Comparison of ENCODE assay signal across 16 cellular contexts in genomic region chr4:104866809-104867208, GRCh38.
DNase-seq lines count a peak whose midpoint lies in the region; ATAC-seq, FAIRE-seq and TF ChIP-seq lines count a peak whose summit lies in the region.
"Had no signal": no experiment of that assay in that cellular context is flagged by ENCODE, and none has a peak within 500 bp of the region (broad histone marks: within the 10 kb centered on the region; RNA-seq: fewer than 3 reads in every experiment).

No MANE protein-coding gene starts in this region.

- TF ChIP-seq CTCF in natural killer cell (IDR thresholded peaks at IDR 0.05) (no peak), WTC11 (IDR thresholded peaks at IDR 0.05) (no peak)

- peaks cover 10 to 14% of the 10 kb centered on the region in 2 donors for H3K4me1 Mint-ChIP-seq in natural killer cell treated with Interleukin-12 subunit alpha and Interleukin-12 subunit beta and Interleukin-15 and Interleukin-18, amount 100 ng/mL, for 72 hours (ENCODE audit: low read depth in 2 of 2)
- H3K4me1 Mint-ChIP-seq in natural killer cell (peaks cover 0 to 6% of the 10 kb centered on the region in 2 donors), WTC11 (peaks cover 15% of the 10 kb centered on the region)
- H3K4me1 Mint-ChIP-seq: CD4-positive, CD25-positive, alpha-beta regulatory T cell had no signal

- H3K9me3 Mint-ChIP-seq in natural killer cell treated with Interleukin-12 subunit alpha and Interleukin-12 subunit beta and Interleukin-15 and Interleukin-18, amount 100 ng/mL, for 72 hours: no peaks in the 10 kb centered on the region
- H3K9me3 Mint-ChIP-seq in natural killer cell (no peaks in the 10 kb centered on the region), WTC11 (peaks cover 12% of the 10 kb centered on the region)
- H3K9me3 Mint-ChIP-seq: CD4-positive, CD25-positive, alpha-beta regulatory T cell had no signal

- FAIRE-seq in urothelium cell line (lab: Jason Lieb, UNC): peak; percentile 20
- FAIRE-seq: H54 had no signal

- peak overlapping the region; percentile 1 for H3K4me3 Mint-ChIP-seq in natural killer cell treated with Interleukin-12 subunit alpha and Interleukin-12 subunit beta and Interleukin-15 and Interleukin-18, amount 100 ng/mL, for 72 hours
- no peak overlapping the region for H3K4me3 Mint-ChIP-seq in natural killer cell
- no peak overlapping the region for H3K4me3 Mint-ChIP-seq in WTC11
- H3K4me3 Mint-ChIP-seq: CD4-positive, CD25-positive, alpha-beta regulatory T cell; IgD-negative memory B cell had no signal

- ATAC-seq in natural killer cell treated with Interleukin-12 subunit alpha and Interleukin-12 subunit beta and Interleukin-15 and Interleukin-18, amount 100 ng/mL, for 72 hours: no peak
- no peak for ATAC-seq in natural killer cell
- peak; percentile 27 for ATAC-seq in GM19452 (IDR thresholded peaks at IDR 0.05; ENCODE audit: unreplicated experiment)
- ATAC-seq in WTC11: no peak
- no peak for ATAC-seq in left colon
- ATAC-seq: HCT116 had no signal

- H3K36me3 Mint-ChIP-seq in natural killer cell treated with Interleukin-12 subunit alpha and Interleukin-12 subunit beta and Interleukin-15 and Interleukin-18, amount 100 ng/mL, for 72 hours: no peaks in the 10 kb centered on the region
- H3K36me3 Mint-ChIP-seq in natural killer cell (no peaks in the 10 kb centered on the region), WTC11 (peaks cover 10% of the 10 kb centered on the region)
- H3K36me3 Mint-ChIP-seq: CD4-positive, CD25-positive, alpha-beta regulatory T cell; IgD-negative memory B cell had no signal

- no peak overlapping the region for H3K27ac Mint-ChIP-seq in natural killer cell treated with Interleukin-12 subunit alpha and Interleukin-12 subunit beta and Interleukin-15 and Interleukin-18, amount 100 ng/mL, for 72 hours
- H3K27ac Mint-ChIP-seq in natural killer cell: peak overlapping the region in 1 of 2 donors; percentile 8
- H3K27ac Mint-ChIP-seq in WTC11: peak overlapping the region; percentile 5; the same call in 1 of the 2 replicates
- H3K27ac Mint-ChIP-seq: CD4-positive, CD25-positive, alpha-beta regulatory T cell; IgD-negative memory B cell had no signal

- H3K27me3 Mint-ChIP-seq in natural killer cell treated with Interleukin-12 subunit alpha and Interleukin-12 subunit beta and Interleukin-15 and Interleukin-18, amount 100 ng/mL, for 72 hours: peaks cover 0 to 5% of the 10 kb centered on the region in 2 donors
- H3K27me3 Mint-ChIP-seq in natural killer cell (ENCODE audit: low read depth in 2 of 2): no peaks in the 10 kb centered on the region
- H3K27me3 Mint-ChIP-seq in WTC11 (ENCODE audit: low read depth): no peaks in the 10 kb centered on the region
- H3K27me3 Mint-ChIP-seq: CD4-positive, CD25-positive, alpha-beta regulatory T cell; IgD-negative memory B cell had no signal

- CTCF ChIA-PET in WTC11 (lab: Charles Lee): no interaction called here

- POLR2A ChIA-PET in WTC11 (lab: Charles Lee): no interaction called here

- no peak for DNase-seq in natural killer cell treated with Interleukin-12 subunit alpha and Interleukin-12 subunit beta and Interleukin-15 and Interleukin-18, amount 100 ng/mL, for 72 hours (ENCODE audit: low spot score)
- DNase-seq in natural killer cell (no peak), WTC11 (ENCODE audit: low spot score) (no peak), urothelium cell line (ENCODE audit: low spot score) (no peak), mesenteric fat pad (ENCODE audit: low spot score) (no peak), left colon (no peak), hypothalamus (lab: John Stamatoyannopoulos, UW) (no peak)
- DNase-seq: ACHN; Calu3; CD4-positive, CD25-positive, alpha-beta regulatory T cell; DMS 273 treated with DMSO at 0.1 percent for 48 hours; KG1 had no signal

- intact Hi-C loops in natural killer cell (cut with micrococcal nuclease) (no loop called here), left colon (cut with DNase I, micrococcal nuclease) (no loop called here)

TF ChIP-seq in WTC11, 78 proteins besides CTCF, POLR2A, EP300 and RAD21:
- TF ChIP-seq, protein P1, sequence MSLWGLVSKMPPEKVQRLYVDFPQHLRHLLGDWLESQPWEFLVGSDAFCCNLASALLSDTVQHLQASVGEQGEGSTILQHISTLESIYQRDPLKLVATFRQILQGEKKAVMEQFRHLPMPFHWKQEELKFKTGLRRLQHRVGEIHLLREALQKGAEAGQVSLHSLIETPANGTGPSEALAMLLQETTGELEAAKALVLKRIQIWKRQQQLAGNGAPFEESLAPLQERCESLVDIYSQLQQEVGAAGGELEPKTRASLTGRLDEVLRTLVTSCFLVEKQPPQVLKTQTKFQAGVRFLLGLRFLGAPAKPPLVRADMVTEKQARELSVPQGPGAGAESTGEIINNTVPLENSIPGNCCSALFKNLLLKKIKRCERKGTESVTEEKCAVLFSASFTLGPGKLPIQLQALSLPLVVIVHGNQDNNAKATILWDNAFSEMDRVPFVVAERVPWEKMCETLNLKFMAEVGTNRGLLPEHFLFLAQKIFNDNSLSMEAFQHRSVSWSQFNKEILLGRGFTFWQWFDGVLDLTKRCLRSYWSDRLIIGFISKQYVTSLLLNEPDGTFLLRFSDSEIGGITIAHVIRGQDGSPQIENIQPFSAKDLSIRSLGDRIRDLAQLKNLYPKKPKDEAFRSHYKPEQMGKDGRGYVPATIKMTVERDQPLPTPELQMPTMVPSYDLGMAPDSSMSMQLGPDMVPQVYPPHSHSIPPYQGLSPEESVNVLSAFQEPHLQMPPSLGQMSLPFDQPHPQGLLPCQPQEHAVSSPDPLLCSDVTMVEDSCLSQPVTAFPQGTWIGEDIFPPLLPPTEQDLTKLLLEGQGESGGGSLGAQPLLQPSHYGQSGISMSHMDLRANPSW (CRISPR knock-in tag; conservative IDR thresholded peaks at IDR 0.05; ENCODE audit: low read depth): no peak
- TF ChIP-seq PRRX2 (CRISPR knock-in tag; IDR thresholded peaks at IDR 0.05): no peak
- no peak for TF ChIP-seq KAT7 (CRISPR knock-in tag; IDR thresholded peaks at IDR 0.05; ENCODE audit: borderline replicate concordance)
- no peak for TF ChIP-seq MLX (CRISPR knock-in tag; IDR thresholded peaks at IDR 0.05)
- TF ChIP-seq ELF4 (CRISPR knock-in tag; IDR thresholded peaks at IDR 0.05; ENCODE audit: low read depth): no peak
- no peak for TF ChIP-seq TCF7 (CRISPR knock-in tag; IDR thresholded peaks at IDR 0.05; ENCODE audit: low read depth)
- TF ChIP-seq ZNF396 (CRISPR knock-in tag; IDR thresholded peaks at IDR 0.05; ENCODE audit: borderline replicate concordance): no peak
- TF ChIP-seq FOXP1 (CRISPR knock-in tag; IDR thresholded peaks at IDR 0.05; ENCODE audit: borderline replicate concordance): no peak
- TF ChIP-seq ZNF138 (CRISPR knock-in tag; conservative IDR thresholded peaks at IDR 0.05): no peak
- TF ChIP-seq HMGA2 (CRISPR knock-in tag; IDR thresholded peaks at IDR 0.05): no peak
- TF ChIP-seq ZNF219 (CRISPR knock-in tag; IDR thresholded peaks at IDR 0.05; ENCODE audit: borderline replicate concordance): no peak
- no peak for TF ChIP-seq CBFB (CRISPR knock-in tag; IDR thresholded peaks at IDR 0.05; ENCODE audit: low read depth)
- TF ChIP-seq MXD4 (CRISPR knock-in tag; IDR thresholded peaks at IDR 0.05; ENCODE audit: borderline replicate concordance): no peak
